Comparison of ENCODE assay signal across 32 cellular contexts in the genomic region with DNA sequence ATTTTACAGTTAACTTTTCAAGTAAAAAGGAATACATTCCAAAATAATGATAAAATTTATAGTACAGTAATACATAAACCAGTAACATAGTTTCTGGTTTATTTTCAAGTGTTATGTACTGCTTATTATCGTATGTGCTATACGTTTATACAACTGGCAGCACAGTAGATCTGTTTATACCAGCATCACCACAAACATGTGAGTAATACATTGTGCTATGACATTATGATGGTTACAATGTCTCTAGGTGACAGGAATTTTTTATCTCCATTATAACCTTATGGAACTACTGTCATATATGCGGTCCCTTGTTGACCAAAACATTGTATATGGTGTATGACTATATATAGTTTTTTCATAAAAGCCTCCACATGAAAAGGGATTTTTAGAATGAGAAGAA.
"Had no signal": no experiment of that assay in that cellular context is flagged by ENCODE, and none has a peak within 500 bp of the region (broad histone marks: within the 10 kb centered on the region; RNA-seq: fewer than 3 reads in every experiment).

No MANE protein-coding gene starts in this region.

- H3K4me3 ChIP-seq: adrenal gland, ascending aorta, body of pancreas, breast epithelium, cardiac muscle cell had no signal

- H3K9me3 ChIP-seq: adrenal gland, ascending aorta, body of pancreas had no signal

- ATAC-seq: activated naive CD4-positive, alpha-beta T cell treated with anti-CD3 and anti-CD28 coated beads, Interleukin-2, amount 50 U/mL, for 72 hours; activated naive CD8-positive, alpha-beta T cell treated with anti-CD3 and anti-CD28 coated beads, Interleukin-2, amount 50 U/mL, for 24 hours; activated T-cell treated with anti-CD3 and anti-CD28 coated beads, Interleukin-2, amount 50 U/mL, for 4 hours; activated T-cell treated with anti-CD3 and anti-CD28 coated beads, Interleukin-2, amount 50 U/mL, for 72 hours; activated T-helper 17 cell treated with anti-CD3 and anti-CD28 coated beads, Interleukin-2, amount 50 U/mL, for 72 hours; body of pancreas had no signal

- H3K36me3 ChIP-seq: adrenal gland, ascending aorta, brain microvascular endothelial cell, breast epithelium, cardiac muscle cell had no signal

- H3K27ac ChIP-seq: adrenal gland, ascending aorta, body of pancreas, brain microvascular endothelial cell, breast epithelium, cardiac muscle cell had no signal

- H3K27me3 ChIP-seq: adrenal gland, ascending aorta, body of pancreas, brain microvascular endothelial cell, breast epithelium, cardiac muscle cell had no signal

- H3K4me1 ChIP-seq: adrenal gland, ascending aorta, body of pancreas, breast epithelium had no signal

- DNase-seq: activated effector memory CD4-positive, alpha-beta T cell treated with anti-CD3 and anti-CD28 coated beads, Interleukin-2, amount 50 U/mL, for 16 hours; activated effector memory CD4-positive, alpha-beta T cell treated with Interleukin-2 at 50 U/mL for 16 hours; activated gamma-delta T cell; activated gamma-delta T cell treated with Interleukin-2 at 50 U/mL for 16 hours; activated naive CD4-positive, alpha-beta T cell; activated naive CD4-positive, alpha-beta T cell treated with anti-CD3 and anti-CD28 coated beads for 36 hours; activated naive CD4-positive, alpha-beta T cell treated with anti-CD3 and anti-CD28 coated beads, Interleukin-2, amount 10 ng/mL, durations not matched to agents 7 days and 5 days; activated naive CD4-positive, alpha-beta T cell treated with anti-CD3 and anti-CD28 coated beads, Interleukin-2, amount 50 U/mL, for 16 hours; activated naive CD4-positive, alpha-beta T cell treated with Interleukin-2 at 50 U/mL for 16 hours; activated naive CD8-positive, alpha-beta T cell treated with anti-CD3 and anti-CD28 coated beads for 36 hours; activated naive CD8-positive, alpha-beta T cell treated with anti-CD3 and anti-CD28 coated beads, Interleukin-2, amount 10 ng/mL, durations not matched to agents 7 days and 5 days; activated naive CD8-positive, alpha-beta T cell treated with anti-CD3 and anti-CD28 coated beads, Interleukin-2, amount 50 U/mL, for 24 hours; activated T-cell treated with anti-CD3 and anti-CD28 coated beads, Interleukin-2, amount 50 U/mL, for 1 hour; activated T-cell treated with anti-CD3 and anti-CD28 coated beads, Interleukin-2, amount 50 U/mL, for 24 hours; activated T-cell treated with anti-CD3 and anti-CD28 coated beads, Interleukin-2, amount 50 U/mL, for 4 hours; activated T-cell treated with anti-CD3 and anti-CD28 coated beads, Interleukin-2, amount 50 U/mL, for 48 hours; activated T-cell treated with anti-CD3 and anti-CD28 coated beads, Interleukin-2, amount 50 U/mL, for 72 hours; adrenal gland; amniotic stem cell; amygdala; anterior cingulate cortex; aorta; body of pancreas; brain microvascular endothelial cell; caudate nucleus; central memory CD4-positive, alpha-beta T cell; cerebellar nuclear complex had no signal
